Comparison of ENCODE assay signal across 1 cellular context in genomic region chr3:178537123-178537754, GRCh38.
TF ChIP-seq lines count a peak whose summit lies in the region.

No MANE protein-coding gene starts in this region.

TF ChIP-seq in GM12878, 131 proteins besides CTCF, POLR2A, EP300 and RAD21 (continued from another document):
- TF ChIP-seq MYC (IDR thresholded peaks at IDR 0.05; ENCODE audit: insufficient read depth, insufficient read length, insufficient replicate concordance, low read length, severe bottlenecking) (no peak), STAT3 (IDR thresholded peaks at IDR 0.05; ENCODE audit: low read depth, low read length) (no peak), NRF1 (conservative IDR thresholded peaks at IDR 0.05; ENCODE audit: low read depth, low read length) (no peak), CBFB (IDR thresholded peaks at IDR 0.05; ENCODE audit: low read depth) (no peak), MEF2A (IDR thresholded peaks at IDR 0.05; ENCODE audit: insufficient read depth, low read depth, low read length) (no peak), JUNB (IDR thresholded peaks at IDR 0.05) (no peak), RELA (IDR thresholded peaks at IDR 0.05; ENCODE audit: borderline replicate concordance, partially characterized antibody) (no peak), RBBP5 (conservative IDR thresholded peaks at IDR 0.05) (no peak), POU2F2 (IDR thresholded peaks at IDR 0.05; ENCODE audit: borderline replicate concordance, low read depth, low read length) (0 out of 3 replicates have a peak, but pooled peaks have one; percentile 44), POLR2AphosphoS2 (IDR thresholded peaks at IDR 0.05; ENCODE audit: low read depth, low read length) (no peak)
